ENCODE assay signal across 34 cellular contexts in genomic region chrX:6449946-6450345, GRCh38.
"Had no signal": no experiment of that assay in that cellular context is flagged by ENCODE, and none has a peak within 500 bp of the region (broad histone marks: within the 10 kb centered on the region; RNA-seq: fewer than 3 reads in every experiment).

No MANE protein-coding gene starts in this region.

- H3K4me3 ChIP-seq: MG63 had no signal

- H3K27ac ChIP-seq: KMS-11 had no signal

- DNase-seq: Karpas-422, Kasumi-1, MG63, MM.1S, MV-4-11, NCI-H1048, NCI-H1092, NCI-H1092 treated with DMSO at 0.1 percent for 48 hours, NCI-H1105, NCI-H1105 treated with DMSO at 0.1 percent for 48 hours, NCI-H1417, NCI-H1417 treated with DMSO at 0.1 percent for 48 hours, NCI-H1436, NCI-H1436 treated with DMSO at 0.1 percent for 48 hours, NCI-H146, NCI-H1694, NCI-H1694 treated with DMSO at 0.1 percent for 48 hours, NCI-H187, NCI-H187 treated with DMSO at 0.1 percent for 48 hours, NCI-H1930, NCI-H2029, NCI-H2029 treated with DMSO at 0.1 percent for 48 hours, NCI-H2081, NCI-H2081 treated with DMSO at 0.1 percent for 48 hours, NCI-H2107, NCI-H2171, NCI-H2171 treated with DMSO at 0.1 percent for 48 hours, NCI-H2227 treated with DMSO at 0.1 percent for 48 hours, NCI-H226, NCI-H345, NCI-H446, NCI-H446 treated with DMSO at 0.1 percent for 48 hours, NCI-H510A had no signal

- H3K27me3 ChIP-seq: MG63 had no signal

- H3K36me3 ChIP-seq: MG63 had no signal

- H3K9me3 ChIP-seq: MG63 had no signal
